29 cellular contexts compared by ENCODE assay signal in genomic region chr2:43790118-43790517, GRCh38. TPM values are rescaled to one million over a fixed set of nuclear protein-coding genes. Genes with fewer than 3 reads are reported as not detected.
A peak's percentile ranks its signal among the peaks of the same experiment; 100 is the strongest.
DNase-seq lines count a peak whose midpoint lies in the region; ATAC-seq and TF ChIP-seq lines count a peak whose summit lies in the region.
"Had no signal": no experiment of that assay in that cellular context is flagged by ENCODE, and none has a peak within 500 bp of the region (broad histone marks: within the 10 kb centered on the region; RNA-seq: fewer than 3 reads in every experiment).

No MANE protein-coding gene starts in this region.

- no peak for ATAC-seq in stimulated activated naive CD8-positive, alpha-beta T cell treated with anti-CD3 and anti-CD28 coated beads, Interleukin-15, Interleukin-2, amounts not matched to agents 100 U/mL and 50 U/mL, for 24 hours
- ATAC-seq in HG03469 (IDR thresholded peaks at IDR 0.05; ENCODE audit: unreplicated experiment), result no peak
- ATAC-seq in HG02884 (IDR thresholded peaks at IDR 0.05; ENCODE audit: unreplicated experiment), result no peak
- ATAC-seq: activated CD4-positive, CD25-positive, alpha-beta regulatory T cell treated with anti-CD3 and anti-CD28 coated beads, Interleukin-2, amount 50 U/mL, for 24 hours; left ventricle myocardium superior; PC-3 had no signal

- DNase-seq in stimulated activated naive CD8-positive, alpha-beta T cell treated with anti-CD3 and anti-CD28 coated beads, Interleukin-15, Interleukin-2, amounts not matched to agents 100 U/mL and 50 U/mL, for 24 hours, result no peak
- DNase-seq in fibroblast of villous mesenchyme (ENCODE audit: low read depth) (peak; percentile 75), NCI-H524 treated with DMSO at 0.1 percent for 48 hours (lab: John Stamatoyannopoulos, UW) (no peak), adrenal gland (no peak)
- DNase-seq: 8988T; activated CD4-positive, alpha-beta memory T cell treated with anti-CD3 and anti-CD28 coated beads, Interleukin-2, amount 10 ng/mL, durations not matched to agents 7 days and 5 days; activated effector memory CD4-positive, alpha-beta T cell treated with Interleukin-2 at 50 U/mL for 16 hours; activated naive CD8-positive, alpha-beta T cell treated with anti-CD3 and anti-CD28 coated beads, Interleukin-2, amount 10 ng/mL, durations not matched to agents 7 days and 5 days; CD4-positive, CD25-positive, alpha-beta regulatory T cell; EL; foreskin melanocyte; left ventricle myocardium superior; naive B cell; NCI-H1694; PC-3; SK-N-SH; small intestine; stimulated activated CD4-positive, alpha-beta T cell treated with anti-CD3 and anti-CD28 coated beads, Interleukin-1b, Interleukin-23, amount 100 ng/mL, for 48 hours; stimulated activated CD8-positive, alpha-beta memory T cell treated with anti-CD3 and anti-CD28 coated beads, Interleukin-4, amount 100 ng/mL, for 48 hours had no signal

- TF ChIP-seq POLR2A in adrenal gland (IDR thresholded peaks at IDR 0.05), result no peak

- no peaks in the 10 kb centered on the region for H3K27me3 ChIP-seq in skeletal muscle tissue (ENCODE audit: control insufficient read depth in 3 of 3, insufficient read depth in 3 of 3, low read length in 3 of 3)
- H3K27me3 ChIP-seq in adrenal gland, result no peaks in the 10 kb centered on the region

- no peak for TF ChIP-seq CTCF in fibroblast of villous mesenchyme (IDR thresholded peaks at IDR 0.05; ENCODE audit: insufficient read depth, low read depth, low read length)
- TF ChIP-seq CTCF in adrenal gland (IDR thresholded peaks at IDR 0.05), result no peak

- peak overlapping the region; percentile 30 for H3K27ac ChIP-seq in skeletal muscle tissue (ENCODE audit: low read depth, low read length)
- H3K27ac ChIP-seq in adrenal gland, result peak overlapping the region in 1 of 5 donors; percentile 42

- WGBS in adrenal gland, 4 donors, result 72 to 79% (median 75%) methylated on average over 4 of the region's 4 CpGs

- peaks cover 0 to 13% (median 11%) of the 10 kb centered on the region in 3 donors for H3K36me3 ChIP-seq in skeletal muscle tissue (ENCODE audit: control insufficient read depth in 3 of 3, insufficient read depth in 3 of 3, low read length in 3 of 3)
- H3K36me3 ChIP-seq in adrenal gland (replicated peaks in 1 of 2), result peaks cover 0 to 5% of the 10 kb centered on the region in 2 donors

- H3K9me3 Mint-ChIP-seq in stimulated activated naive CD8-positive, alpha-beta T cell treated with anti-CD3 and anti-CD28 coated beads, Interleukin-15, Interleukin-2, amounts not matched to agents 100 ng/mL and 50 ng/mL, for 24 hours, result no peaks in the 10 kb centered on the region
- H3K9me3 Mint-ChIP-seq: activated CD4-positive, alpha-beta memory T cell treated with anti-CD3 and anti-CD28 coated beads, Interleukin-2, amount 10 ng/mL, durations not matched to agents 7 days and 5 days; activated naive CD8-positive, alpha-beta T cell treated with anti-CD3 and anti-CD28 coated beads, Interleukin-2, amount 10 ng/mL, durations not matched to agents 7 days and 5 days; brain; CD4-positive, CD25-positive, alpha-beta regulatory T cell; naive B cell; T-helper 1 cell treated with Interleukin-12 subunit alpha and Interleukin-12 subunit beta and Interleukin-4 antibody, amounts not matched to agents 30 μg/mL and 1 μg/mL, for 36 hours had no signal

- intact Hi-C loops in adrenal gland (cut with DNase I), result no loop called here

- H3K9ac ChIP-seq in skeletal muscle tissue (ENCODE audit: low read depth in 1 of 3, low read length in 3 of 3), result no peak overlapping the region
- H3K9ac ChIP-seq: SK-N-SH had no signal

- no peaks in the 10 kb centered on the region for H3K27me3 Mint-ChIP-seq in stimulated activated naive CD8-positive, alpha-beta T cell treated with anti-CD3 and anti-CD28 coated beads, Interleukin-15, Interleukin-2, amounts not matched to agents 100 ng/mL and 50 ng/mL, for 24 hours
- H3K27me3 Mint-ChIP-seq: activated CD4-positive, alpha-beta memory T cell treated with anti-CD3 and anti-CD28 coated beads, Interleukin-2, amount 10 ng/mL, durations not matched to agents 7 days and 5 days; activated naive CD8-positive, alpha-beta T cell treated with anti-CD3 and anti-CD28 coated beads, Interleukin-2, amount 10 ng/mL, durations not matched to agents 7 days and 5 days; naive B cell had no signal

- H3K4me3 ChIP-seq in fibroblast of villous mesenchyme (ENCODE audit: low read depth, low read length), result no peak overlapping the region
- H3K4me3 ChIP-seq in skeletal muscle tissue (ENCODE audit: low read length in 3 of 3), result no peak overlapping the region
- H3K4me3 ChIP-seq in adrenal gland, result no peak overlapping the region

- peaks cover 36% of the 10 kb centered on the region for H3K36me3 Mint-ChIP-seq in stimulated activated naive CD8-positive, alpha-beta T cell treated with anti-CD3 and anti-CD28 coated beads, Interleukin-15, Interleukin-2, amounts not matched to agents 100 ng/mL and 50 ng/mL, for 24 hours (ENCODE audit: low read depth)
- H3K36me3 Mint-ChIP-seq: activated naive CD8-positive, alpha-beta T cell treated with anti-CD3 and anti-CD28 coated beads, Interleukin-2, amount 10 ng/mL, durations not matched to agents 7 days and 5 days had no signal

- peaks cover 47% of the 10 kb centered on the region for H3K4me1 Mint-ChIP-seq in stimulated activated naive CD8-positive, alpha-beta T cell treated with anti-CD3 and anti-CD28 coated beads, Interleukin-15, Interleukin-2, amounts not matched to agents 100 ng/mL and 50 ng/mL, for 24 hours (ENCODE audit: low read depth)
- H3K4me1 Mint-ChIP-seq: activated CD4-positive, alpha-beta memory T cell treated with anti-CD3 and anti-CD28 coated beads, Interleukin-2, amount 10 ng/mL, durations not matched to agents 7 days and 5 days; brain; CD4-positive, CD25-positive, alpha-beta regulatory T cell; naive B cell had no signal

- no peak overlapping the region for H3K4me3 Mint-ChIP-seq in stimulated activated naive CD8-positive, alpha-beta T cell treated with anti-CD3 and anti-CD28 coated beads, Interleukin-15, Interleukin-2, amounts not matched to agents 100 ng/mL and 50 ng/mL, for 24 hours
- H3K4me3 Mint-ChIP-seq: activated CD4-positive, alpha-beta memory T cell treated with anti-CD3 and anti-CD28 coated beads, Interleukin-2, amount 10 ng/mL, durations not matched to agents 7 days and 5 days; activated naive CD8-positive, alpha-beta T cell treated with anti-CD3 and anti-CD28 coated beads, Interleukin-2, amount 10 ng/mL, durations not matched to agents 7 days and 5 days; brain; CD4-positive, CD25-positive, alpha-beta regulatory T cell; naive B cell; T-helper 1 cell treated with Interleukin-12 subunit alpha and Interleukin-12 subunit beta and Interleukin-4 antibody, amounts not matched to agents 30 μg/mL and 1 μg/mL, for 36 hours had no signal

- peak overlapping the region; percentile 58 for H3K27ac Mint-ChIP-seq in stimulated activated naive CD8-positive, alpha-beta T cell treated with anti-CD3 and anti-CD28 coated beads, Interleukin-15, Interleukin-2, amounts not matched to agents 100 ng/mL and 50 ng/mL, for 24 hours
- H3K27ac Mint-ChIP-seq: activated CD4-positive, alpha-beta memory T cell treated with anti-CD3 and anti-CD28 coated beads, Interleukin-2, amount 10 ng/mL, durations not matched to agents 7 days and 5 days; activated naive CD8-positive, alpha-beta T cell treated with anti-CD3 and anti-CD28 coated beads, Interleukin-2, amount 10 ng/mL, durations not matched to agents 7 days and 5 days; brain; CD4-positive, CD25-positive, alpha-beta regulatory T cell; naive B cell; T-helper 1 cell treated with Interleukin-12 subunit alpha and Interleukin-12 subunit beta and Interleukin-4 antibody, amounts not matched to agents 30 μg/mL and 1 μg/mL, for 36 hours had no signal

- H3K4me1 ChIP-seq in skeletal muscle tissue (ENCODE audit: control insufficient read depth in 3 of 3, insufficient read depth in 3 of 3, low read length in 3 of 3) (no peaks in the 10 kb centered on the region), adrenal gland (replicated peaks in 1 of 2) (no peaks in the 10 kb centered on the region)

- H3K9me3 ChIP-seq in skeletal muscle tissue (ENCODE audit: control insufficient read depth in 3 of 3, low read length in 3 of 3) (no peaks in the 10 kb centered on the region), adrenal gland (replicated peaks in 1 of 3) (no peaks in the 10 kb centered on the region)
- H3K9me3 ChIP-seq: SK-N-SH had no signal

RNA-seq across cellular contexts. Expression of gene DYNC2LI1, which starts 16.3 kb away (rescaled TPM):
- total RNA-seq in fibroblast of villous mesenchyme (17.4 and 28.9 TPM in 2 replicates), skeletal muscle tissue (26.6 TPM), adrenal gland (10 to 100 TPM; 16.9 to 50.0 (median 30.5) TPM)
- polyA plus RNA-seq in adrenal gland, result 10 to 100 TPM; 22.0 to 61.3 (median 23.3) TPM

RNA-seq across cellular contexts. Expression of gene ABCG5, which starts 48.5 kb away (rescaled TPM):
- not detected in 2 replicates for total RNA-seq in fibroblast of villous mesenchyme
- total RNA-seq in skeletal muscle tissue, result not detected
- total RNA-seq in adrenal gland, result under 1 TPM in 4 of 8 donors, not detected in 4; 0.07 to 0.69 (median 0.34) TPM
- under 1 TPM; 0.03 to 0.33 (median 0.08) TPM for polyA plus RNA-seq in adrenal gland
- total RNA-seq: activated CD4-positive, alpha-beta memory T cell treated with anti-CD3 and anti-CD28 coated beads, Interleukin-2, amount 10 ng/mL, durations not matched to agents 7 days and 5 days; activated naive CD8-positive, alpha-beta T cell treated with anti-CD3 and anti-CD28 coated beads, Interleukin-2, amount 10 ng/mL, durations not matched to agents 7 days and 5 days; CD4-positive, CD25-positive, alpha-beta regulatory T cell; cerebellum; H1; left ventricle myocardium superior; NCI-H460; PC-3 had no signal
- polyA plus RNA-seq: CD4-positive, CD25-positive, alpha-beta regulatory T cell; H1; SK-N-SH had no signal

RNA-seq across cellular contexts. Expression of gene ABCG8, which starts 48.7 kb away (rescaled TPM):
- total RNA-seq in fibroblast of villous mesenchyme (not detected in 2 replicates), skeletal muscle tissue (under 0.01 TPM), adrenal gland (under 1 TPM in 4 of 8 donors, not detected in 4; 0.07 to 0.41 (median 0.25) TPM)
- under 1 TPM; 0.03 to 0.11 (median 0.08) TPM for polyA plus RNA-seq in adrenal gland
- total RNA-seq: activated CD4-positive, alpha-beta memory T cell treated with anti-CD3 and anti-CD28 coated beads, Interleukin-2, amount 10 ng/mL, durations not matched to agents 7 days and 5 days; activated naive CD8-positive, alpha-beta T cell treated with anti-CD3 and anti-CD28 coated beads, Interleukin-2, amount 10 ng/mL, durations not matched to agents 7 days and 5 days; CD4-positive, CD25-positive, alpha-beta regulatory T cell; H1; left ventricle myocardium superior; NCI-H460; PC-3 had no signal
- polyA plus RNA-seq: H1, SK-N-SH had no signal
